11 cellular contexts compared by ENCODE assay signal in genomic region chr9:36382484-36382883, GRCh38. TPM values are rescaled to one million over a fixed set of nuclear protein-coding genes. Genes with fewer than 3 reads are reported as not detected.
DNase-seq lines count a peak whose midpoint lies in the region; ATAC-seq and TF ChIP-seq lines count a peak whose summit lies in the region.
"Had no signal": no experiment of that assay in that cellular context is flagged by ENCODE, and none has a peak within 500 bp of the region (broad histone marks: within the 10 kb centered on the region; RNA-seq: fewer than 3 reads in every experiment).

No MANE protein-coding gene starts in this region.

- peaks cover 10% of the 10 kb centered on the region for H3K36me3 ChIP-seq in CD4-positive, CD25-positive, alpha-beta regulatory T cell (ENCODE audit: control insufficient read depth, insufficient read depth, low read length)
- H3K36me3 ChIP-seq in Karpas-422 (ENCODE audit: insufficient read depth, low read length) = peaks cover 9% of the 10 kb centered on the region; the same call in 1 of the 2 replicates

- H4K5ac ChIP-seq in H9 (ENCODE audit: insufficient read length, low read depth, low read length) = no peak overlapping the region

- no peak overlapping the region for H3K14ac ChIP-seq in H9 (ENCODE audit: insufficient read depth, low read length)

- H4K91ac ChIP-seq in H9 (ENCODE audit: insufficient read length, low read depth, low read length) = no peak overlapping the region

- no peaks in the 10 kb centered on the region for H3K9me3 Mint-ChIP-seq in CD4-positive, CD25-positive, alpha-beta regulatory T cell
- H3K9me3 Mint-ChIP-seq in H9 (no peaks in the 10 kb centered on the region; a peak in 1 of 5 replicates), mesothelial cell of epicardium (no peaks in the 10 kb centered on the region)
- H3K9me3 Mint-ChIP-seq: activated naive CD8-positive, alpha-beta T cell treated with anti-CD3 and anti-CD28 coated beads, Interleukin-2, amount 10 ng/mL, durations not matched to agents 7 days and 5 days had no signal

- H2AFZ ChIP-seq in H9 (ENCODE audit: low read length) = no peak overlapping the region
- H2AFZ ChIP-seq in Karpas-422 (ENCODE audit: low read length) = no peak overlapping the region

- peak overlapping the region; percentile 70 for H3K4me3 ChIP-seq in CD4-positive, CD25-positive, alpha-beta regulatory T cell (ENCODE audit: low read depth, low read length)
- H3K4me3 ChIP-seq in Karpas-422 (ENCODE audit: low read length) = no peak overlapping the region
- H3K4me3 ChIP-seq: psoas muscle had no signal

- H3K56ac ChIP-seq in H9 (ENCODE audit: insufficient read length, low read depth, low read length) = no peak overlapping the region

- no peak for DNase-seq in CD4-positive, CD25-positive, alpha-beta regulatory T cell
- DNase-seq in H9 = no peak
- DNase-seq in astrocyte of the hippocampus (ENCODE audit: low read depth, low spot score) = peak; percentile 5
- DNase-seq in mesothelial cell of epicardium (ENCODE audit: low spot score in 2 of 2, unreplicated experiment in 2 of 2) = no peak
- no peak for DNase-seq in Karpas-422
- no peak for DNase-seq in activated gamma-delta T cell treated with Interleukin-2 at 50 U/mL for 16 hours
- DNase-seq in AG08395 (ENCODE audit: low spot score) = no peak
- DNase-seq: activated naive CD8-positive, alpha-beta T cell treated with anti-CD3 and anti-CD28 coated beads, Interleukin-2, amount 10 ng/mL, durations not matched to agents 7 days and 5 days; GF-D8; psoas muscle; SHP77 had no signal

- H3K23ac ChIP-seq in H9 (ENCODE audit: insufficient read length, low read depth, low read length) = no peak overlapping the region

- H3K4me1 Mint-ChIP-seq in CD4-positive, CD25-positive, alpha-beta regulatory T cell = peaks cover 39 to 72% (median 57%) of the 10 kb centered on the region in 4 donors
- peaks cover 47 to 51% of the 10 kb centered on the region in 2 experiments for H3K4me1 Mint-ChIP-seq in H9
- H3K4me1 Mint-ChIP-seq in mesothelial cell of epicardium = peaks cover 10% of the 10 kb centered on the region

- no peaks in the 10 kb centered on the region for H3K9me2 ChIP-seq in Karpas-422 (replicated peaks; ENCODE audit: insufficient read depth, low read length)

- H3K79me2 ChIP-seq in H9 (ENCODE audit: insufficient read depth, low read length) = peaks cover 31% of the 10 kb centered on the region; the same call in 1 of the 2 replicates
- H3K79me2 ChIP-seq in Karpas-422 (ENCODE audit: low read length) = peaks cover 97% of the 10 kb centered on the region

- H3K4ac ChIP-seq in H9 (ENCODE audit: low read depth, low read length) = no peak overlapping the region

- no peak overlapping the region for H2BK12ac ChIP-seq in H9 (ENCODE audit: insufficient read length, low read depth, low read length)

- H3K23me2 ChIP-seq in H9 (ENCODE audit: insufficient read length, low read depth, low read length, poor library complexity, severe bottlenecking) = no peaks in the 10 kb centered on the region

- H3T11ph ChIP-seq in H9 (ENCODE audit: low read length) = no peak overlapping the region

- H2BK120ac ChIP-seq in H9 (ENCODE audit: low read depth, low read length, poor library complexity, severe bottlenecking) = no peak overlapping the region

- H4K20me1 ChIP-seq in H9 (ENCODE audit: control insufficient read depth, insufficient read depth, insufficient read length) = no peaks in the 10 kb centered on the region
- peaks cover 16% of the 10 kb centered on the region for H4K20me1 ChIP-seq in Karpas-422 (ENCODE audit: insufficient read depth, low read depth, low read length)

- H3K27me3 Mint-ChIP-seq in CD4-positive, CD25-positive, alpha-beta regulatory T cell = no peaks in the 10 kb centered on the region
- H3K27me3 Mint-ChIP-seq in H9 (ENCODE audit: low read depth) = no peaks in the 10 kb centered on the region
- H3K27me3 Mint-ChIP-seq in mesothelial cell of epicardium (ENCODE audit: low read depth) = no peaks in the 10 kb centered on the region
- H3K27me3 Mint-ChIP-seq: activated naive CD8-positive, alpha-beta T cell treated with anti-CD3 and anti-CD28 coated beads, Interleukin-2, amount 10 ng/mL, durations not matched to agents 7 days and 5 days had no signal

- peaks cover 11% of the 10 kb centered on the region for H3K36me3 Mint-ChIP-seq in CD4-positive, CD25-positive, alpha-beta regulatory T cell
- H3K36me3 Mint-ChIP-seq in H9 (ENCODE audit: insufficient read depth in 1 of 3, low read depth in 3 of 3) = peaks cover 0 to 13% (median 5%) of the 10 kb centered on the region in 3 experiments; a peak in 6 of 7 replicates
- H3K36me3 Mint-ChIP-seq in mesothelial cell of epicardium = peaks cover 9% of the 10 kb centered on the region

- H3K79me1 ChIP-seq in H9 (ENCODE audit: insufficient read depth, low read depth, low read length, poor library complexity, severe bottlenecking) = peaks cover 10% of the 10 kb centered on the region

- H2AK5ac ChIP-seq in H9 (ENCODE audit: insufficient read length, low read length) = no peak overlapping the region

- H3K9me3 ChIP-seq in CD4-positive, CD25-positive, alpha-beta regulatory T cell (ENCODE audit: control insufficient read depth in 2 of 2, low read length in 2 of 2) = no peaks in the 10 kb centered on the region
- no peaks in the 10 kb centered on the region for H3K9me3 ChIP-seq in H9 (ENCODE audit: control insufficient read depth, low read depth, low read length)
- no peaks in the 10 kb centered on the region for H3K9me3 ChIP-seq in Karpas-422 (ENCODE audit: low read length)
- H3K9me3 ChIP-seq: psoas muscle had no signal

- H3K4me3 Mint-ChIP-seq in CD4-positive, CD25-positive, alpha-beta regulatory T cell = peak overlapping the region; percentile 62 to 88 (median 76)
- 0 out of 5 replicates have a peak overlapping the region, but pooled peaks of 1 of the 2 experiments have one; percentile 3 for H3K4me3 Mint-ChIP-seq in H9
- H3K4me3 Mint-ChIP-seq in mesothelial cell of epicardium = no peak overlapping the region

- no peaks in the 10 kb centered on the region for H3K27me3 ChIP-seq in CD4-positive, CD25-positive, alpha-beta regulatory T cell (ENCODE audit: control insufficient read depth, insufficient read depth, low read length)
- H3K27me3 ChIP-seq in H9 (ENCODE audit: insufficient read depth, low read length) (no peaks in the 10 kb centered on the region), Karpas-422 (ENCODE audit: low read length) (no peaks in the 10 kb centered on the region)

- no peak overlapping the region for H4K8ac ChIP-seq in H9 (replicated peaks; ENCODE audit: insufficient read length, low read depth, low read length)

- peak overlapping the region; percentile 14 to 77 (median 65) for H3K27ac Mint-ChIP-seq in CD4-positive, CD25-positive, alpha-beta regulatory T cell
- peak overlapping the region; percentile 65 to 94 (median 89); a peak in 4 of 7 replicates for H3K27ac Mint-ChIP-seq in H9
- peak overlapping the region; percentile 18 for H3K27ac Mint-ChIP-seq in mesothelial cell of epicardium
- H3K27ac Mint-ChIP-seq: activated naive CD8-positive, alpha-beta T cell treated with anti-CD3 and anti-CD28 coated beads, Interleukin-2, amount 10 ng/mL, durations not matched to agents 7 days and 5 days had no signal

- no peak for TF ChIP-seq CTCF in H9 (conservative IDR thresholded peaks at IDR 0.05)
- no peak for TF ChIP-seq CTCF in mesothelial cell of epicardium (IDR thresholded peaks at IDR 0.05; ENCODE audit: unreplicated experiment)

- no peak overlapping the region for H2BK5ac ChIP-seq in H9 (ENCODE audit: insufficient read length, low read length)

- H2BK15ac ChIP-seq in H9 (ENCODE audit: low read depth, low read length) = no peak overlapping the region

- peaks cover 26% of the 10 kb centered on the region for H3K4me1 ChIP-seq in CD4-positive, CD25-positive, alpha-beta regulatory T cell (ENCODE audit: control insufficient read depth, insufficient read depth, low read length, poor library complexity, severe bottlenecking)
- H3K4me1 ChIP-seq in H9 (ENCODE audit: insufficient read depth, low read length) (peaks cover 2% of the 10 kb centered on the region; the same call in 1 of the 2 replicates), Karpas-422 (ENCODE audit: low read length) (peaks cover 9% of the 10 kb centered on the region)

- no peak overlapping the region for H3K18ac ChIP-seq in H9 (ENCODE audit: insufficient read length, low read depth, low read length)

- no peak overlapping the region for H3K4me2 ChIP-seq in H9 (ENCODE audit: insufficient read depth, insufficient read length, low read length)
- H3K4me2 ChIP-seq in Karpas-422 (ENCODE audit: low read depth, low read length, poor library complexity, severe bottlenecking) = no peak overlapping the region

- ATAC-seq in CD4-positive, CD25-positive, alpha-beta regulatory T cell (ENCODE audit: low read depth in 2 of 2) = no peak

- H3K9ac ChIP-seq in H9 (ENCODE audit: extremely low read depth, insufficient read length, low read length) (no peak overlapping the region), Karpas-422 (ENCODE audit: low read length) (no peak overlapping the region)

- no peak overlapping the region for H3K27ac ChIP-seq in CD4-positive, CD25-positive, alpha-beta regulatory T cell (ENCODE audit: insufficient read depth, low read length, poor library complexity, severe bottlenecking)
- H3K27ac ChIP-seq in H9 (ENCODE audit: insufficient read length, low read depth, low read length) (no peak overlapping the region), Karpas-422 (ENCODE audit: low read length) (no peak overlapping the region)
- H3K27ac ChIP-seq: psoas muscle had no signal

- H2BK20ac ChIP-seq in H9 (ENCODE audit: low read depth, low read length, poor library complexity, severe bottlenecking) = no peak overlapping the region

RNA-seq across cellular contexts. Expression of gene RNF38, which starts 17.6 kb away (rescaled TPM):
- 103 TPM for total RNA-seq in CD4-positive, CD25-positive, alpha-beta regulatory T cell
- polyA plus RNA-seq in CD4-positive, CD25-positive, alpha-beta regulatory T cell = 10 to 100 TPM; 16.0 to 22.8 (median 19.2) TPM
- total RNA-seq in H9 (2021) (58.8 and 60.2 TPM in 2 replicates), mesothelial cell of epicardium (42.3 to 43.7 TPM (median 43.3 TPM) in 3 replicates)
- 18.9 and 55.1 TPM in 2 replicates for total RNA-seq in Karpas-422 (2014; rRNA removed; shearing (Covaris generic); ENCODE audit: low replicate concordance)

Comparison
In these comparisons a context has a peak if more than half of its experiments do, and no peak if none do; other contexts are left out.
1. H3K27ac Mint-ChIP-seq: peak in every context shown above with its lines; median percentile 89 in H9; 65 in CD4-positive, CD25-positive, alpha-beta regulatory T cell; 18 in mesothelial cell of epicardium.